ENCODE assay signal across 1 cellular context in the genomic region with DNA sequence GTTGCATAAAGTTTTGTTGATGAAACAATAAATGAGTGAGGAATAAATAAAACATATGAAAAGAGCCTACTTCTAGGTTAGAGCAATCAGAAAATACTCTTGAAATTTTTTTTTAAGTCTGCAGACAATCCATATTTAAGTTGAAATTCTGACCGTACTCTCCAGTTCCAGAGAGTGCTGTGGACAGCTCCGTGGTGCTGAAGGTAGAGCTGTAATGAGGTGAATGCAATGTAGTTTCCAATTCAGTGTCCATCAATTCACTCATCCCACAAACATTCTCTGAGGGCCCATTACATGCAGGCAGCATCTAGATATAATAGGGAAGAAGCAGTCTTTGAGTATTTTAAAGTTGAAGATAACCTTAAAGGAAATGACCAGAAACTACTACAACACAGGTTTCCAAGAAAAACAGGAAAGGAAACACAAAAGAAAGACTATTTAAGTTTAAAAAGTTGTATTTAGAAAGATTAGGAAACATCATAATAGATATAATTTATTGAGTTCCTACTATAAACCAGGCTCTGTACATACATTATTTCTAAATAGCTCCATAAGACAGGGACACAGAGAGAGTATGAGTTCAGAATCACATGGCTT.
TF ChIP-seq lines count a peak whose summit lies in the region.

No MANE protein-coding gene starts in this region.

TF ChIP-seq in GM12878, 131 proteins besides CTCF, POLR2A, EP300 and RAD21:
- TF ChIP-seq REST (IDR thresholded peaks at IDR 0.05; ENCODE audit: low read depth, low read length) (peak; percentile 87), PBX3 (IDR thresholded peaks at IDR 0.05; ENCODE audit: insufficient replicate concordance, low read depth, low read length) (no peak)
TF ChIP-seq in GM12878: peak in this region for 1.
